Comparison of ENCODE assay signal across 8 cellular contexts in genomic region chr1:35192056-35192852, GRCh38. TPM values are rescaled to one million over a fixed set of nuclear protein-coding genes. Genes with fewer than 3 reads are reported as not detected.
DNase-seq lines count a peak whose midpoint lies in the region; ATAC-seq and TF ChIP-seq lines count a peak whose summit lies in the region.

No MANE protein-coding gene starts in this region.

- H3K4me1 ChIP-seq in psoas muscle = peaks cover 45% of the 10 kb centered on the region

- H3K4me3 ChIP-seq in psoas muscle = peak overlapping the region; percentile 98

- H3K9me3 ChIP-seq in psoas muscle = no peaks in the 10 kb centered on the region

- TF ChIP-seq CTCF in psoas muscle (IDR thresholded peaks at IDR 0.05) = peak; percentile 17

- peak overlapping the region; percentile 100 for H3K27ac ChIP-seq in psoas muscle

- H3K27me3 ChIP-seq in psoas muscle (ENCODE audit: insufficient read depth in 3 of 3, low read length in 2 of 3) = no peaks in the 10 kb centered on the region

- H3K36me3 ChIP-seq in psoas muscle (ENCODE audit: insufficient read depth in 1 of 2, low read depth in 1 of 2) = peaks cover 6 to 44% of the 10 kb centered on the region in 2 donors

- peak; percentile 66 for DNase-seq in G401 (ENCODE audit: low spot score)
- DNase-seq in NCI-H128 (lab: John Stamatoyannopoulos, UW; ENCODE audit: unreplicated experiment) = peak; percentile 73
- peak; percentile 66 for DNase-seq in amniotic epithelial cell (ENCODE audit: low read depth)
- DNase-seq in left ventricle myocardium superior = peak; percentile 93
- peak; percentile 91 to 94 for DNase-seq in psoas muscle
- DNase-seq in ureter (ENCODE audit: low spot score) = peak; percentile 87

- H3K27ac Mint-ChIP-seq in T-helper 1 cell treated with Interleukin-12 subunit alpha and Interleukin-12 subunit beta and Interleukin-4 antibody, amounts not matched to agents 30 μg/mL and 1 μg/mL, for 36 hours = peak overlapping the region; percentile 93

- H3K9me3 Mint-ChIP-seq in T-helper 1 cell treated with Interleukin-12 subunit alpha and Interleukin-12 subunit beta and Interleukin-4 antibody, amounts not matched to agents 30 μg/mL and 1 μg/mL, for 36 hours = no peaks in the 10 kb centered on the region

- peaks cover 5% of the 10 kb centered on the region for H3K27me3 Mint-ChIP-seq in T-helper 1 cell treated with Interleukin-12 subunit alpha and Interleukin-12 subunit beta and Interleukin-4 antibody, amounts not matched to agents 30 μg/mL and 1 μg/mL, for 36 hours (ENCODE audit: low read depth)

- 0 to 1% (median 1%) methylated on average over 31 to 94 of the region's 94 CpGs for WGBS in psoas muscle, 3 donors

- peak overlapping the region; percentile 97 for H3K4me3 Mint-ChIP-seq in T-helper 1 cell treated with Interleukin-12 subunit alpha and Interleukin-12 subunit beta and Interleukin-4 antibody, amounts not matched to agents 30 μg/mL and 1 μg/mL, for 36 hours

- ATAC-seq in HG02588 (IDR thresholded peaks at IDR 0.05; ENCODE audit: unreplicated experiment) = peak; percentile 44
- peak; percentile 75 for ATAC-seq in left ventricle myocardium superior
- peak; percentile 78 to 83 (median 80) for ATAC-seq in psoas muscle

- in situ Hi-C loops in G401 (cut with HindIII; ENCODE audit: low sequenced_read_pairs) = no loop called here

- H3K4me1 Mint-ChIP-seq in T-helper 1 cell treated with Interleukin-12 subunit alpha and Interleukin-12 subunit beta and Interleukin-4 antibody, amounts not matched to agents 30 μg/mL and 1 μg/mL, for 36 hours (ENCODE audit: low read depth) = peaks cover 45% of the 10 kb centered on the region

- peaks cover 47% of the 10 kb centered on the region for H3K36me3 Mint-ChIP-seq in T-helper 1 cell treated with Interleukin-12 subunit alpha and Interleukin-12 subunit beta and Interleukin-4 antibody, amounts not matched to agents 30 μg/mL and 1 μg/mL, for 36 hours (ENCODE audit: low read depth)

- intact Hi-C loops in left ventricle myocardium superior (cut with micrococcal nuclease) (no loop called here), psoas muscle (cut with DNase I) (loop anchor here in 1 of 2 donors (10.0 kb wide), 1 partner anchor 373 kb away; no protein-coding TSS in a partner anchor)

RNA-seq across cellular contexts. Expression of gene SFPQ, which starts 0.7 kb away (rescaled TPM):
- 319 and 363 TPM in 2 replicates for total RNA-seq in G401 (2014; rRNA removed; shearing (Covaris generic))
- total RNA-seq in left ventricle myocardium superior (82.5 TPM), psoas muscle (100 to 1,000 TPM in 2 of 4 donors, 10 to 100 TPM in 2; 51.3 to 124 (median 102) TPM), ureter (389 TPM)
- polyA plus RNA-seq in psoas muscle = 10 to 100 TPM; 79.4 to 86.8 (median 82.7) TPM

Comparison
In these comparisons a context has a peak if more than half of its experiments do, and no peak if none do; other contexts are left out.
1. Peak in every context shown above with its lines: DNase-seq, ATAC-seq, H3K4me3 ChIP-seq and H3K27ac ChIP-seq.